Comparison of ENCODE assay signal across 21 cellular contexts in genomic region chr9:100294341-100294740, GRCh38.
"Had no signal": no experiment of that assay in that cellular context is flagged by ENCODE, and none has a peak within 500 bp of the region (broad histone marks: within the 10 kb centered on the region; RNA-seq: fewer than 3 reads in every experiment).

No MANE protein-coding gene starts in this region.

- ATAC-seq: activated naive CD4-positive, alpha-beta T cell treated with anti-CD3 and anti-CD28 coated beads, Interleukin-2, amount 50 U/mL, for 72 hours; activated T-cell treated with anti-CD3 and anti-CD28 coated beads, Interleukin-2, amount 50 U/mL, for 72 hours; esophagus mucosa; SK-N-SH treated with all-trans-retinoic acid at 6 μM for 48 hours; stimulated activated naive CD8-positive, alpha-beta T cell treated with anti-CD3 and anti-CD28 coated beads, Interleukin-15, amount 100 ng/mL, for 72 hours; upper lobe of right lung had no signal

- H3K27ac Mint-ChIP-seq: activated CD4-positive, alpha-beta memory T cell treated with anti-CD3 and anti-CD28 coated beads, Interleukin-2, amount 10 ng/mL, durations not matched to agents 7 days and 5 days; activated T-cell treated with anti-CD3 and anti-CD28 coated beads, Interleukin-2, amount 50 U/mL, for 72 hours had no signal

- H3K4me3 ChIP-seq: dorsolateral prefrontal cortex, lung, pancreas, sigmoid colon, spleen, thoracic aorta, upper lobe of right lung had no signal

- H3K4me3 Mint-ChIP-seq: activated CD4-positive, alpha-beta memory T cell treated with anti-CD3 and anti-CD28 coated beads, Interleukin-2, amount 10 ng/mL, durations not matched to agents 7 days and 5 days; activated T-cell treated with anti-CD3 and anti-CD28 coated beads, Interleukin-2, amount 50 U/mL, for 72 hours; immature natural killer cell; stimulated activated naive CD8-positive, alpha-beta T cell treated with anti-CD3 and anti-CD28 coated beads, Interleukin-15, amount 100 ng/mL, for 72 hours had no signal

- H3K27me3 Mint-ChIP-seq: activated CD4-positive, alpha-beta memory T cell treated with anti-CD3 and anti-CD28 coated beads, Interleukin-2, amount 10 ng/mL, durations not matched to agents 7 days and 5 days; naive B cell; stimulated activated naive CD8-positive, alpha-beta T cell treated with anti-CD3 and anti-CD28 coated beads, Interleukin-15, amount 100 ng/mL, for 72 hours had no signal

- H3K27ac ChIP-seq: dorsolateral prefrontal cortex, pancreas, sigmoid colon, spleen, thoracic aorta, upper lobe of right lung had no signal

- DNase-seq: activated CD4-positive, alpha-beta memory T cell treated with anti-CD3 and anti-CD28 coated beads, Interleukin-2, amount 10 ng/mL, durations not matched to agents 7 days and 5 days; activated CD4-positive, alpha-beta T cell treated with anti-CD3 and anti-CD28 coated beads for 1 hour; activated gamma-delta T cell; activated T-cell treated with anti-CD3 and anti-CD28 coated beads, Interleukin-2, amount 50 U/mL, for 72 hours; foreskin melanocyte; immature natural killer cell; left colon; naive B cell; sigmoid colon; spleen; stimulated activated naive CD8-positive, alpha-beta T cell treated with anti-CD3 and anti-CD28 coated beads, Interleukin-15, amount 100 ng/mL, for 72 hours; T-helper 1 cell; T1000; upper lobe of right lung had no signal

- H3K9me3 Mint-ChIP-seq: activated T-cell treated with anti-CD3 and anti-CD28 coated beads, Interleukin-2, amount 50 U/mL, for 72 hours; immature natural killer cell; stimulated activated naive CD8-positive, alpha-beta T cell treated with anti-CD3 and anti-CD28 coated beads, Interleukin-15, amount 100 ng/mL, for 72 hours had no signal

- H3K4me1 Mint-ChIP-seq: activated CD4-positive, alpha-beta memory T cell treated with anti-CD3 and anti-CD28 coated beads, Interleukin-2, amount 10 ng/mL, durations not matched to agents 7 days and 5 days; immature natural killer cell had no signal

- H3K9me3 ChIP-seq: pancreas, sigmoid colon, spleen, thoracic aorta, upper lobe of right lung had no signal

- H3K27me3 ChIP-seq: dorsolateral prefrontal cortex, pancreas, sigmoid colon, spleen, upper lobe of right lung had no signal

- H3K4me1 ChIP-seq: sigmoid colon, spleen, upper lobe of right lung had no signal
